In genomic region chrX:24253030-24253429, GRCh38 we compare ENCODE assay signal across 22 cellular contexts.
DNase-seq lines count a peak whose midpoint lies in the region; ATAC-seq, FAIRE-seq and TF ChIP-seq lines count a peak whose summit lies in the region.
"Had no signal": no experiment of that assay in that cellular context is flagged by ENCODE, and none has a peak within 500 bp of the region (broad histone marks: within the 10 kb centered on the region; RNA-seq: fewer than 3 reads in every experiment).

No MANE protein-coding gene starts in this region.

- no peak overlapping the region for H3K4me3 Mint-ChIP-seq in Caco-2 (ENCODE audit: unreplicated experiment)
- H3K4me3 Mint-ChIP-seq in activated CD4-positive, alpha-beta T cell treated with anti-CD3 and anti-CD28 coated beads, Interleukin-2, amount 10 ng/mL, durations not matched to agents 7 days and 5 days: no peak overlapping the region
- H3K4me3 Mint-ChIP-seq: CD8-positive, alpha-beta T cell had no signal

- no peak overlapping the region for H2AFZ ChIP-seq in Karpas-422 (ENCODE audit: low read length)

- H3K27ac Mint-ChIP-seq in Caco-2 (ENCODE audit: unreplicated experiment): peak overlapping the region; percentile 79
- no peak overlapping the region for H3K27ac Mint-ChIP-seq in activated CD4-positive, alpha-beta T cell treated with anti-CD3 and anti-CD28 coated beads, Interleukin-2, amount 10 ng/mL, durations not matched to agents 7 days and 5 days
- H3K27ac Mint-ChIP-seq: CD8-positive, alpha-beta T cell; IgD-negative memory B cell had no signal

- H3K9ac ChIP-seq in Karpas-422 (ENCODE audit: low read length): no peak overlapping the region

- H3K27ac ChIP-seq in Karpas-422 (ENCODE audit: low read length): no peak overlapping the region
- peak overlapping the region in 1 of 4 donors; percentile 48 for H3K27ac ChIP-seq in pancreas

- H3K4me3 ChIP-seq in Caco-2 (ENCODE audit: low read depth, low read length): no peak overlapping the region
- no peak overlapping the region for H3K4me3 ChIP-seq in Karpas-422 (ENCODE audit: low read length)
- no peak overlapping the region for H3K4me3 ChIP-seq in pancreas
- H3K4me3 ChIP-seq: HAP-1 had no signal

- H3K27me3 ChIP-seq in Caco-2 (replicated peaks; ENCODE audit: control insufficient read depth, insufficient read depth, low read length) (no peaks in the 10 kb centered on the region), Karpas-422 (ENCODE audit: low read length) (no peaks in the 10 kb centered on the region), pancreas (peaks cover 0 to 4% (median 0%) of the 10 kb centered on the region in 4 donors)

- POLR2A ChIA-PET in Caco-2 (lab: Charles Lee): no interaction called here
- POLR2A ChIA-PET in activated CD4-positive, alpha-beta T cell treated with anti-CD3 and anti-CD28 coated beads, Interleukin-2, amount 10 ng/mL, durations not matched to agents 7 days and 5 days (lab: Charles Lee): no interaction called here

- H3K27me3 Mint-ChIP-seq in Caco-2 (ENCODE audit: insufficient read depth, unreplicated experiment): no peaks in the 10 kb centered on the region
- H3K27me3 Mint-ChIP-seq in activated CD4-positive, alpha-beta T cell treated with anti-CD3 and anti-CD28 coated beads, Interleukin-2, amount 10 ng/mL, durations not matched to agents 7 days and 5 days: peaks cover under 1% of the 10 kb centered on the region

- ATAC-seq in left colon (peak; percentile 85), pancreas (peak; percentile 65 to 88 (median 80)), HG02840 (IDR thresholded peaks at IDR 0.05; ENCODE audit: low FRiP score, unreplicated experiment) (no peak)
- ATAC-seq: CD8-positive, alpha-beta T cell had no signal

- H4K20me1 ChIP-seq in Karpas-422 (ENCODE audit: insufficient read depth, low read depth, low read length): no peaks in the 10 kb centered on the region

- no peak for TF ChIP-seq CTCF in Caco-2 (IDR thresholded peaks at IDR 0.05; ENCODE audit: insufficient read depth in 1 of 2, low read depth in 1 of 2, low read length in 1 of 2, severe bottlenecking in 1 of 2, unreplicated experiment in 1 of 2)
- TF ChIP-seq CTCF in pancreas (IDR thresholded peaks at IDR 0.05): no peak

- DNase-seq in Caco-2 (peak in 1 of 2 experiments; percentile 5), Karpas-422 (no peak), left colon (no peak), pancreas (no peak), kidney tubule cell (ENCODE audit: low spot score) (no peak)
- no peak for DNase-seq in activated CD4-positive, alpha-beta T cell treated with anti-CD3 and anti-CD28 coated beads, Interleukin-2, amount 10 ng/mL, durations not matched to agents 7 days and 5 days
- DNase-seq: 8988T; AML-193; C1 segment of cervical spinal cord; Calu3; CD8-positive, alpha-beta T cell; MV-4-11; NCI-H1105 treated with DMSO at 0.1 percent for 48 hours; NCI-H2029 treated with DMSO at 0.1 percent for 48 hours; NCI-H2171 treated with DMSO at 0.1 percent for 48 hours; NCI-H446; NCI-H526; Right ventricle myocardium superior had no signal

- WGBS in pancreas, 2 donors: 27 to 38% methylated on average over 3 of the region's 3 CpGs

- no peaks in the 10 kb centered on the region for H3K9me3 Mint-ChIP-seq in Caco-2 (ENCODE audit: unreplicated experiment)
- no peaks in the 10 kb centered on the region for H3K9me3 Mint-ChIP-seq in activated CD4-positive, alpha-beta T cell treated with anti-CD3 and anti-CD28 coated beads, Interleukin-2, amount 10 ng/mL, durations not matched to agents 7 days and 5 days
- H3K9me3 Mint-ChIP-seq: CD8-positive, alpha-beta T cell; IgD-negative memory B cell had no signal

- CTCF ChIA-PET in Caco-2 (lab: Charles Lee): interaction anchor here (0.8 to 1.1 kb wide), 2 partner anchors 53 to 198 kb away, joined by 3 to 5 read pairs; partner anchors contain the start of gene EIF2S3
- CTCF ChIA-PET in activated CD4-positive, alpha-beta T cell treated with anti-CD3 and anti-CD28 coated beads, Interleukin-2, amount 10 ng/mL, durations not matched to agents 7 days and 5 days (lab: Charles Lee): no interaction called here

- FAIRE-seq in pancreas (lab: Jason Lieb, UNC): no peak
- FAIRE-seq: G401.6 had no signal

- H3K9me3 ChIP-seq in Caco-2 (no peaks in the 10 kb centered on the region), Karpas-422 (ENCODE audit: low read length) (no peaks in the 10 kb centered on the region), pancreas (no peaks in the 10 kb centered on the region)
- H3K9me3 ChIP-seq: HAP-1 had no signal

- H3K36me3 Mint-ChIP-seq in Caco-2 (ENCODE audit: insufficient read depth, unreplicated experiment): no peaks in the 10 kb centered on the region
- no peaks in the 10 kb centered on the region for H3K36me3 Mint-ChIP-seq in activated CD4-positive, alpha-beta T cell treated with anti-CD3 and anti-CD28 coated beads, Interleukin-2, amount 10 ng/mL, durations not matched to agents 7 days and 5 days (ENCODE audit: low read depth)
- H3K36me3 Mint-ChIP-seq: CD8-positive, alpha-beta T cell; IgD-negative memory B cell had no signal

- H3K79me2 ChIP-seq in Karpas-422 (ENCODE audit: low read length): no peaks in the 10 kb centered on the region

- no peaks in the 10 kb centered on the region for H3K36me3 ChIP-seq in Caco-2 (ENCODE audit: control insufficient read depth, insufficient read depth, low read length)
- no peaks in the 10 kb centered on the region for H3K36me3 ChIP-seq in Karpas-422 (ENCODE audit: insufficient read depth, low read length)
- H3K36me3 ChIP-seq in pancreas: no peaks in the 10 kb centered on the region
- H3K36me3 ChIP-seq: HAP-1 had no signal

- no peaks in the 10 kb centered on the region for H3K4me1 Mint-ChIP-seq in Caco-2 (ENCODE audit: low read depth, unreplicated experiment)
- no peaks in the 10 kb centered on the region for H3K4me1 Mint-ChIP-seq in activated CD4-positive, alpha-beta T cell treated with anti-CD3 and anti-CD28 coated beads, Interleukin-2, amount 10 ng/mL, durations not matched to agents 7 days and 5 days
- H3K4me1 Mint-ChIP-seq: IgD-negative memory B cell had no signal

- no TSS peak for BruUV-seq in Caco-2 (replicated peaks; lab: Mats Ljungman, UMichigan)

- no peaks in the 10 kb centered on the region for H3K4me1 ChIP-seq in Caco-2
- H3K4me1 ChIP-seq in Karpas-422 (ENCODE audit: low read length): peaks cover 12% of the 10 kb centered on the region
- H3K4me1 ChIP-seq in pancreas: no peaks in the 10 kb centered on the region
- H3K4me1 ChIP-seq: HAP-1 had no signal

- H3K9me2 ChIP-seq in Karpas-422 (replicated peaks; ENCODE audit: insufficient read depth, low read length): no peaks in the 10 kb centered on the region

- intact Hi-C loops in Caco-2 (cut with micrococcal nuclease; ENCODE audit: unreplicated experiment) (loop anchor here (10.0 kb wide), 1 partner anchor 142 kb away; no protein-coding TSS in a partner anchor), left colon (cut with DNase I, micrococcal nuclease) (no loop called here), pancreas (cut with DNase I) (no loop called here)

- H3K4me2 ChIP-seq in Karpas-422 (ENCODE audit: low read depth, low read length, poor library complexity, severe bottlenecking): peak overlapping the region; percentile 47
